ENCODE assay signal across 13 cellular contexts in the genomic region with DNA sequence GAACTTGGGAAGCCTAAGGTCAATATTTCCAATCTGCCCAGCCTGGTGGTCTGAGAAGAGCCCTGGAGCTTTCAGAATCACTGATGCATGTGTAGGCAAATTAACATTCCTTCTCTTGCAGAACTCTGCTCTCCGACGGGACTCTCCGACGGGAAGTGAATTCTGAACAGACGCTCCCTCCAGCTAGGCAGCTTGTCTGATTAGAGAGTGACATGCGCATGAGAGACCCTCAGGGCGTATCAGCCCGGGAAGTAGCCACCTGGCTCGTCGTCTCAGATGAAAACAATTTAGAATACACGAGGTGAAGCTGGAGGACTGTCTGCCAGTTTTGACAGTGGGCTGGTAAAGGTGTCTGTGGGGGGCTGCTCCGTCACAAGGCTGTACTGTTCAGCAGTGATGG.
DNase-seq lines count a peak whose midpoint lies in the region; ATAC-seq, FAIRE-seq and TF ChIP-seq lines count a peak whose summit lies in the region.
"Had no signal": no experiment of that assay in that cellular context is flagged by ENCODE, and none has a peak within 500 bp of the region (broad histone marks: within the 10 kb centered on the region; RNA-seq: fewer than 3 reads in every experiment).

No MANE protein-coding gene starts in this region.

- peak overlapping the region; percentile 64 for H3K4me2 ChIP-seq in A549

- ATAC-seq in A549 (no peak), GM18873 (IDR thresholded peaks at IDR 0.05; ENCODE audit: low FRiP score, unreplicated experiment) (no peak)

- H3K36me3 ChIP-seq in HUES6 (ENCODE audit: control insufficient read depth, insufficient read depth, low read length) (no peaks in the 10 kb centered on the region), WERI-Rb-1 (no peaks in the 10 kb centered on the region)

- H3K9ac ChIP-seq in HUES6 (ENCODE audit: low read length): peak overlapping the region; percentile 1

- H3K27me3 ChIP-seq in HUES6 (ENCODE audit: control insufficient read depth, insufficient read depth, low read length) (no peaks in the 10 kb centered on the region; the same call in 1 of the 2 replicates), WERI-Rb-1 (ENCODE audit: insufficient read depth, low read depth, severe bottlenecking) (peaks cover 10% of the 10 kb centered on the region)
- H3K27me3 ChIP-seq: dorsolateral prefrontal cortex, sigmoid colon, tibial artery had no signal

- CTCF ChIA-PET in A549 (lab: Yijun Ruan, JAX): interaction anchor here (0.6 to 6.1 kb wide), 26 partner anchors 10 to 577 kb away, joined by 3 to 83 read pairs (median 4); a partner anchor contains a TSS

- DNase-seq in A549 (ENCODE audit: low read depth in 1 of 2, low spot score in 1 of 2) (no peak), WERI-Rb-1 (peak; percentile 33), iris pigment epithelial cell (ENCODE audit: low read depth) (peak; percentile 31), OCI-M1 (lab: John Stamatoyannopoulos, UW) (no peak), T-helper 9 cell (no peak), ureter (ENCODE audit: low spot score) (no peak)
- DNase-seq: NCI-H2171 had no signal

- POLR2A ChIA-PET in A549 (lab: Yijun Ruan, JAX): no interaction called here

- TF ChIP-seq RAD21 in A549 (conservative IDR thresholded peaks at IDR 0.05 in 1 of 2, IDR thresholded peaks at IDR 0.05 in 1 of 2): no peak

- TF ChIP-seq EP300 in A549 (IDR thresholded peaks at IDR 0.05): no peak

- H3K9me3 ChIP-seq in A549: no peaks in the 10 kb centered on the region
- no peaks in the 10 kb centered on the region for H3K9me3 ChIP-seq in HUES6 (ENCODE audit: control insufficient read depth, insufficient read depth, low read depth, low read length)
- no peaks in the 10 kb centered on the region for H3K9me3 ChIP-seq in WERI-Rb-1 (ENCODE audit: severe bottlenecking)
- H3K9me3 ChIP-seq: Caco-2, sigmoid colon, tibial artery had no signal

- FAIRE-seq in A549 (lab: Jason Lieb, UNC): no peak

- no peak for TF ChIP-seq CTCF in A549 (IDR thresholded peaks at IDR 0.05)
- no peak for TF ChIP-seq CTCF in WERI-Rb-1 (IDR thresholded peaks at IDR 0.05; ENCODE audit: low read depth, low read length)

- H3K4me3 ChIP-seq in A549: no peak overlapping the region
- H3K4me3 ChIP-seq in HUES6 (ENCODE audit: low read depth, low read length): peak overlapping the region; percentile 38
- peak overlapping the region; percentile 19; the same call in 1 of the 2 replicates for H3K4me3 ChIP-seq in WERI-Rb-1 (ENCODE audit: low read depth, low read length)
- H3K4me3 ChIP-seq: dorsolateral prefrontal cortex, sigmoid colon, tibial artery had no signal

- no peaks in the 10 kb centered on the region; the same call in 2 of the 3 replicates for H3K4me1 ChIP-seq in A549
- H3K4me1 ChIP-seq in HUES6 (ENCODE audit: control insufficient read depth, insufficient read depth, low read length): peaks cover 11% of the 10 kb centered on the region

- peak overlapping the region; percentile 22 to 35; a peak in 2 of 6 replicates for H3K27ac ChIP-seq in A549
- H3K27ac ChIP-seq in HUES6 (ENCODE audit: low read depth, low read length): no peak overlapping the region
- H3K27ac ChIP-seq in WERI-Rb-1: no peak overlapping the region
- H3K27ac ChIP-seq: dorsolateral prefrontal cortex, tibial artery had no signal

- WGBS in A549 (ENCODE audit: missing lambda C conversion rate): 51% methylated on average over 12 of the region's 12 CpGs

- no peak for TF ChIP-seq POLR2A in A549 (IDR thresholded peaks at IDR 0.05; ENCODE audit: low read length)

TF ChIP-seq in A549, 52 proteins besides CTCF, POLR2A, EP300 and RAD21:
- TF ChIP-seq JUN (IDR thresholded peaks at IDR 0.05) (no peak), SREBF2 (IDR thresholded peaks at IDR 0.05) (no peak), KDM5A (IDR thresholded peaks at IDR 0.05) (no peak), NR3C1 (IDR thresholded peaks at IDR 0.05) (no peak), CEBPB (IDR thresholded peaks at IDR 0.05) (no peak), ZSCAN20 (CRISPR knock-in tag; IDR thresholded peaks at IDR 0.05) (no peak), FOXS1 (CRISPR knock-in tag; IDR thresholded peaks at IDR 0.05) (no peak), CHD4 (IDR thresholded peaks at IDR 0.05; ENCODE audit: borderline replicate concordance) (no peak)

Comparison
In these comparisons a context has a peak if more than half of its experiments do, and no peak if none do; other contexts are left out.
1. DNase-seq: peak in WERI-Rb-1 (single experiment) and iris pigment epithelial cell (single experiment); none in A549 (0 of 2), OCI-M1 (single experiment), T-helper 9 cell (single experiment) and ureter (single experiment).
2. H3K27ac ChIP-seq: peak in A549 (2 of 2); none in HUES6 (single experiment) and WERI-Rb-1 (single experiment).